In genomic region chr19:2503521-2504109, GRCh38 we compare ENCODE assay signal across 8 cellular contexts. TPM values are rescaled to one million over a fixed set of nuclear protein-coding genes. Genes with fewer than 3 reads are reported as not detected.
A peak's percentile ranks its signal among the peaks of the same experiment; 100 is the strongest.
DNase-seq lines count a peak whose midpoint lies in the region; ATAC-seq, FAIRE-seq and TF ChIP-seq lines count a peak whose summit lies in the region.

No MANE protein-coding gene starts in this region.

- H3K4me1 Mint-ChIP-seq in activated CD8-positive, alpha-beta memory T cell treated with anti-CD3 and anti-CD28 coated beads, Interleukin-2, amount 10 ng/mL, durations not matched to agents 7 days and 5 days, result peaks cover 38% of the 10 kb centered on the region

- peaks cover 6% of the 10 kb centered on the region for H3K4me1 ChIP-seq in Karpas-422 (ENCODE audit: low read length)

- H3K27ac ChIP-seq in Karpas-422 (ENCODE audit: low read length) (no peak overlapping the region), dorsolateral prefrontal cortex (peak overlapping the region in 1 of 59 donors; percentile 21)

- H3K36me3 ChIP-seq in Karpas-422 (ENCODE audit: insufficient read depth, low read length), result no peaks in the 10 kb centered on the region

- peaks cover 12% of the 10 kb centered on the region for H3K27me3 Mint-ChIP-seq in activated CD8-positive, alpha-beta memory T cell treated with anti-CD3 and anti-CD28 coated beads, Interleukin-2, amount 10 ng/mL, durations not matched to agents 7 days and 5 days

- no peaks in the 10 kb centered on the region for H3K9me3 Mint-ChIP-seq in activated CD8-positive, alpha-beta memory T cell treated with anti-CD3 and anti-CD28 coated beads, Interleukin-2, amount 10 ng/mL, durations not matched to agents 7 days and 5 days (ENCODE audit: low read depth)

- H3K9ac ChIP-seq in Karpas-422 (ENCODE audit: low read length), result no peak overlapping the region

- intact Hi-C loops in dorsolateral prefrontal cortex (cut with DNase I), result no loop called here

- no peak for TF ChIP-seq CTCF in dorsolateral prefrontal cortex (IDR thresholded peaks at IDR 0.05 in 54 of 56, conservative IDR thresholded peaks at IDR 0.05 in 2 of 56; ENCODE audit: low read depth in 1 of 56, partially characterized antibody in 56 of 56)

- no peaks in the 10 kb centered on the region for H3K9me2 ChIP-seq in Karpas-422 (replicated peaks; ENCODE audit: insufficient read depth, low read length)

- H2AFZ ChIP-seq in Karpas-422 (ENCODE audit: low read length), result no peak overlapping the region

- no peaks in the 10 kb centered on the region for H3K79me2 ChIP-seq in Karpas-422 (ENCODE audit: low read length)

- no peak overlapping the region for H3K4me3 ChIP-seq in Karpas-422 (ENCODE audit: low read length)
- H3K4me3 ChIP-seq in dorsolateral prefrontal cortex, result no peak overlapping the region

- DNase-seq in Karpas-422 (peak; percentile 40), fibroblast of peridontal ligament (ENCODE audit: extremely low read depth) (peak; percentile 62), frontal cortex (ENCODE audit: low spot score in 2 of 2) (no peak), dorsolateral prefrontal cortex (no peak)
- peak; percentile 84 for DNase-seq in activated CD8-positive, alpha-beta memory T cell treated with anti-CD3 and anti-CD28 coated beads, Interleukin-2, amount 10 ng/mL, durations not matched to agents 7 days and 5 days
- DNase-seq in stimulated activated CD4-positive, alpha-beta T cell treated with anti-CD3 and anti-CD28 coated beads, TNF-alpha, amount 100 ng/mL, for 48 hours (ENCODE audit: low read depth in 3 of 3), result peak; percentile 36 to 64 (median 63)

- ATAC-seq in activated CD8-positive, alpha-beta memory T cell treated with anti-CD3 and anti-CD28 coated beads, Interleukin-2, amount 10 ng/mL, durations not matched to agents 7 days and 5 days, result peak; percentile 90
- no peak for ATAC-seq in HG02759 (IDR thresholded peaks at IDR 0.05; ENCODE audit: unreplicated experiment)
- ATAC-seq in HG03097 (IDR thresholded peaks at IDR 0.05; ENCODE audit: low FRiP score, unreplicated experiment), result no peak

- no peak for FAIRE-seq in frontal cortex (lab: Jason Lieb, UNC)

- H3K27me3 ChIP-seq in Karpas-422 (ENCODE audit: low read length) (no peaks in the 10 kb centered on the region), dorsolateral prefrontal cortex (no peaks in the 10 kb centered on the region)

- peak overlapping the region; percentile 93 for H3K27ac Mint-ChIP-seq in activated CD8-positive, alpha-beta memory T cell treated with anti-CD3 and anti-CD28 coated beads, Interleukin-2, amount 10 ng/mL, durations not matched to agents 7 days and 5 days

- H3K4me3 Mint-ChIP-seq in activated CD8-positive, alpha-beta memory T cell treated with anti-CD3 and anti-CD28 coated beads, Interleukin-2, amount 10 ng/mL, durations not matched to agents 7 days and 5 days, result peak overlapping the region; percentile 48

- H3K4me2 ChIP-seq in Karpas-422 (ENCODE audit: low read depth, low read length, poor library complexity, severe bottlenecking), result no peak overlapping the region

- no peaks in the 10 kb centered on the region for H4K20me1 ChIP-seq in Karpas-422 (ENCODE audit: insufficient read depth, low read depth, low read length)

- peaks cover 1% of the 10 kb centered on the region for H3K36me3 Mint-ChIP-seq in activated CD8-positive, alpha-beta memory T cell treated with anti-CD3 and anti-CD28 coated beads, Interleukin-2, amount 10 ng/mL, durations not matched to agents 7 days and 5 days

- H3K9me3 ChIP-seq in Karpas-422 (ENCODE audit: low read length), result no peaks in the 10 kb centered on the region

- CTCF ChIA-PET in activated CD8-positive, alpha-beta memory T cell treated with anti-CD3 and anti-CD28 coated beads, Interleukin-2, amount 10 ng/mL, durations not matched to agents 7 days and 5 days (lab: Charles Lee), result interaction anchor here (0.6 to 2.1 kb wide), 9 partner anchors 9 to 774 kb away, joined by 3 to 12 read pairs (median 4); partner anchors contain the start of gene GADD45B

RNA-seq across cellular contexts. Expression of gene GADD45B, which starts 27.7 kb away (rescaled TPM):
- total RNA-seq in Karpas-422 (2014; rRNA removed; shearing (Covaris generic); ENCODE audit: low replicate concordance), result 8.6 and 11.0 TPM in 2 replicates
- total RNA-seq in activated CD8-positive, alpha-beta memory T cell treated with anti-CD3 and anti-CD28 coated beads, Interleukin-2, amount 10 ng/mL, durations not matched to agents 7 days and 5 days, result 10 to 100 TPM; 63.4 to 79.4 TPM
- total RNA-seq in frontal cortex (1.2 TPM), dorsolateral prefrontal cortex (100 to 1,000 TPM in 25 of 120 experiments, 10 to 100 TPM in 95; 15.8 to 333 (median 47.4) TPM)

RNA-seq across cellular contexts. Expression of gene LMNB2, which starts 46.9 kb away (rescaled TPM):
- 20.8 and 80.2 TPM in 2 replicates for total RNA-seq in Karpas-422 (2014; rRNA removed; shearing (Covaris generic); ENCODE audit: low replicate concordance)
- total RNA-seq in activated CD8-positive, alpha-beta memory T cell treated with anti-CD3 and anti-CD28 coated beads, Interleukin-2, amount 10 ng/mL, durations not matched to agents 7 days and 5 days, result 100 to 1,000 TPM; 123 to 128 TPM
- total RNA-seq in frontal cortex (46.9 TPM), dorsolateral prefrontal cortex (10 to 100 TPM; 13.4 to 25.1 (median 18.3) TPM)

Comparison
In these comparisons a context has a peak if more than half of its experiments do, and no peak if none do; other contexts are left out.
1. DNase-seq: peak in Karpas-422 (single experiment), activated CD8-positive, alpha-beta memory T cell treated with anti-CD3 and anti-CD28 coated beads, Interleukin-2, amount 10 ng/mL, durations not matched to agents 7 days and 5 days (single experiment), fibroblast of peridontal ligament (single experiment) and stimulated activated CD4-positive, alpha-beta T cell treated with anti-CD3 and anti-CD28 coated beads, TNF-alpha, amount 100 ng/mL, for 48 hours (3 of 3); none in frontal cortex (0 of 2) and dorsolateral prefrontal cortex (0 of 10).